Comparison of ENCODE assay signal across 10 cellular contexts in the genomic region with DNA sequence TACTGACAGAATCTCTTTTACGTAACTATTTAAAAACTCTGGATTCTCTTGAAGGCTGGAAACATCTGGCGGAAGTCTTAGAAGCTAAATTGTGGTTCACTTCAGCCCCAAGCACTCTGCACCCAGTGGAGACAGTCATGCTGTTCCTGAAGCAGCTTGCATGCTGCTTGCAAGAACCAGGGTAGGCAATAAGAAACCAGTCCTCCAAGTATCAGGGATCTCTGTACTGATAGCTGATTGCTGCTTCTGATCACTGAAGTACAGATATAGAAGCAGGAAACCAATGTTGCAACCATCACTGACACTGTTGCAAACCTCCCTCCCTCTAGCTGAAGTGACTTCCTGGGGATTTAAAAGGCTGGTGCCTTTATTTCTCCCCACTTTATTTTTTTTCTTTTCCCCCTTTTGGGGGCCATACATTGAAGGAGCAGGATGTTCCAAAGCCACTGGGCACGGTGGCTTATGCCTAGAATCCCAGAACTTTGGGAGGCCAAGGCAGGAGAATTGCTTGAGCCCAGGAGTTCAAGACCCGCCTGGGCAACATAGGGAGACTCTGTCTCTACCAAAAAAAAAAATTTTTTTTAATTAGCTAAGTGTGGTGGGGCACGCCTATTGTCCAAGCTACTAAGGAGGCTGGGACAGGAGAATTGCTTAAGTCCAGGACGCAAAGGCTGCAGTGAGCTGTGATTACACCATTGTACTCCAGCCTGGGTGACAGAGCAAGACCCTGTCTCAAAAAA. TPM values are rescaled to one million over a fixed set of nuclear protein-coding genes. Genes with fewer than 3 reads are reported as not detected.
DNase-seq lines count a peak whose midpoint lies in the region; ATAC-seq lines count a peak whose summit lies in the region.
"Had no signal": no experiment of that assay in that cellular context is flagged by ENCODE, and none has a peak within 500 bp of the region (broad histone marks: within the 10 kb centered on the region; RNA-seq: fewer than 3 reads in every experiment).

No MANE protein-coding gene starts in this region.

- peak overlapping the region; percentile 92 for H3K27ac Mint-ChIP-seq in activated naive CD4-positive, alpha-beta T cell treated with anti-CD3 and anti-CD28 coated beads, Interleukin-2, amount 10 ng/mL, durations not matched to agents 7 days and 5 days
- peak overlapping the region; percentile 89 for H3K27ac Mint-ChIP-seq in activated naive CD8-positive, alpha-beta T cell treated with anti-CD3 and anti-CD28 coated beads, Interleukin-2, amount 10 ng/mL, durations not matched to agents 7 days and 5 days
- H3K27ac Mint-ChIP-seq in stimulated activated naive CD8-positive, alpha-beta T cell treated with anti-CD3 and anti-CD28 coated beads, Interleukin-15, amount 100 ng/mL, for 72 hours: peak overlapping the region; percentile 8 to 27
- no peak overlapping the region for H3K27ac Mint-ChIP-seq in stimulated activated memory B cell treated with anti-CD40 and anti-IgM and Interleukin-4, amounts not matched to agents 10 μg/mL and 1 μg/mL and 100 μg/mL, for 72 hours

- no peak overlapping the region for H3K4me3 Mint-ChIP-seq in activated naive CD4-positive, alpha-beta T cell treated with anti-CD3 and anti-CD28 coated beads, Interleukin-2, amount 10 ng/mL, durations not matched to agents 7 days and 5 days
- peak overlapping the region; percentile 67 for H3K4me3 Mint-ChIP-seq in activated naive CD8-positive, alpha-beta T cell treated with anti-CD3 and anti-CD28 coated beads, Interleukin-2, amount 10 ng/mL, durations not matched to agents 7 days and 5 days
- H3K4me3 Mint-ChIP-seq in stimulated activated naive CD8-positive, alpha-beta T cell treated with anti-CD3 and anti-CD28 coated beads, Interleukin-15, amount 100 ng/mL, for 72 hours: no peak overlapping the region
- no peak overlapping the region for H3K4me3 Mint-ChIP-seq in stimulated activated memory B cell treated with anti-CD40 and anti-IgM and Interleukin-4, amounts not matched to agents 10 μg/mL and 1 μg/mL and 100 μg/mL, for 72 hours

- peaks cover 21% of the 10 kb centered on the region for H3K36me3 Mint-ChIP-seq in activated naive CD4-positive, alpha-beta T cell treated with anti-CD3 and anti-CD28 coated beads, Interleukin-2, amount 10 ng/mL, durations not matched to agents 7 days and 5 days
- H3K36me3 Mint-ChIP-seq in activated naive CD8-positive, alpha-beta T cell treated with anti-CD3 and anti-CD28 coated beads, Interleukin-2, amount 10 ng/mL, durations not matched to agents 7 days and 5 days: peaks cover 33% of the 10 kb centered on the region
- H3K36me3 Mint-ChIP-seq in stimulated activated memory B cell treated with anti-CD40 and anti-IgM and Interleukin-4, amounts not matched to agents 10 μg/mL and 1 μg/mL and 100 μg/mL, for 72 hours: peaks cover 48% of the 10 kb centered on the region

- POLR2A ChIA-PET in activated naive CD8-positive, alpha-beta T cell treated with anti-CD3 and anti-CD28 coated beads, Interleukin-2, amount 10 ng/mL, durations not matched to agents 7 days and 5 days (lab: Charles Lee): interaction anchor here (0.8 to 2.0 kb wide), 3 partner anchors 13 to 23 kb away, joined by 3 to 16 read pairs (median 7); partner anchors contain the start of genes GLT8D1 and SPCS1

- peak; percentile 97 for ATAC-seq in activated naive CD8-positive, alpha-beta T cell treated with anti-CD3 and anti-CD28 coated beads, Interleukin-2, amount 10 ng/mL, durations not matched to agents 7 days and 5 days (ENCODE audit: low read depth)
- peak; percentile 88 for ATAC-seq in stimulated activated naive CD8-positive, alpha-beta T cell treated with anti-CD3 and anti-CD28 coated beads, Interleukin-15, amount 100 ng/mL, for 72 hours
- ATAC-seq in stimulated activated memory B cell treated with anti-CD40 and anti-IgM and Interleukin-4, amounts not matched to agents 10 μg/mL and 1 μg/mL and 100 μg/mL, for 72 hours: no peak

- CTCF ChIA-PET in activated naive CD4-positive, alpha-beta T cell treated with anti-CD3 and anti-CD28 coated beads, Interleukin-2, amount 10 ng/mL, durations not matched to agents 7 days and 5 days (lab: Charles Lee): interaction anchor here (0.6 to 0.7 kb wide), 2 partner anchors 33 to 66 kb away, joined by 3 read pairs; no protein-coding TSS in a partner anchor

- H3K9me3 Mint-ChIP-seq in activated naive CD4-positive, alpha-beta T cell treated with anti-CD3 and anti-CD28 coated beads, Interleukin-2, amount 10 ng/mL, durations not matched to agents 7 days and 5 days: peaks cover 10% of the 10 kb centered on the region
- peaks cover 3% of the 10 kb centered on the region for H3K9me3 Mint-ChIP-seq in activated naive CD8-positive, alpha-beta T cell treated with anti-CD3 and anti-CD28 coated beads, Interleukin-2, amount 10 ng/mL, durations not matched to agents 7 days and 5 days
- H3K9me3 Mint-ChIP-seq in stimulated activated naive CD8-positive, alpha-beta T cell treated with anti-CD3 and anti-CD28 coated beads, Interleukin-15, amount 100 ng/mL, for 72 hours: no peaks in the 10 kb centered on the region
- peaks cover 3% of the 10 kb centered on the region for H3K9me3 Mint-ChIP-seq in stimulated activated memory B cell treated with anti-CD40 and anti-IgM and Interleukin-4, amounts not matched to agents 10 μg/mL and 1 μg/mL and 100 μg/mL, for 72 hours

- no peaks in the 10 kb centered on the region for H3K27me3 Mint-ChIP-seq in activated naive CD4-positive, alpha-beta T cell treated with anti-CD3 and anti-CD28 coated beads, Interleukin-2, amount 10 ng/mL, durations not matched to agents 7 days and 5 days
- no peaks in the 10 kb centered on the region for H3K27me3 Mint-ChIP-seq in activated naive CD8-positive, alpha-beta T cell treated with anti-CD3 and anti-CD28 coated beads, Interleukin-2, amount 10 ng/mL, durations not matched to agents 7 days and 5 days
- no peaks in the 10 kb centered on the region for H3K27me3 Mint-ChIP-seq in stimulated activated naive CD8-positive, alpha-beta T cell treated with anti-CD3 and anti-CD28 coated beads, Interleukin-15, amount 100 ng/mL, for 72 hours
- H3K27me3 Mint-ChIP-seq in stimulated activated memory B cell treated with anti-CD40 and anti-IgM and Interleukin-4, amounts not matched to agents 10 μg/mL and 1 μg/mL and 100 μg/mL, for 72 hours: no peaks in the 10 kb centered on the region

- H3K4me1 Mint-ChIP-seq in activated naive CD4-positive, alpha-beta T cell treated with anti-CD3 and anti-CD28 coated beads, Interleukin-2, amount 10 ng/mL, durations not matched to agents 7 days and 5 days: peaks cover 35% of the 10 kb centered on the region
- H3K4me1 Mint-ChIP-seq in activated naive CD8-positive, alpha-beta T cell treated with anti-CD3 and anti-CD28 coated beads, Interleukin-2, amount 10 ng/mL, durations not matched to agents 7 days and 5 days: peaks cover 16% of the 10 kb centered on the region
- peaks cover 25% of the 10 kb centered on the region for H3K4me1 Mint-ChIP-seq in stimulated activated naive CD8-positive, alpha-beta T cell treated with anti-CD3 and anti-CD28 coated beads, Interleukin-15, amount 100 ng/mL, for 72 hours
- peaks cover 9% of the 10 kb centered on the region for H3K4me1 Mint-ChIP-seq in stimulated activated memory B cell treated with anti-CD40 and anti-IgM and Interleukin-4, amounts not matched to agents 10 μg/mL and 1 μg/mL and 100 μg/mL, for 72 hours

- peak; percentile 62 for DNase-seq in activated naive CD4-positive, alpha-beta T cell treated with anti-CD3 and anti-CD28 coated beads, Interleukin-2, amount 10 ng/mL, durations not matched to agents 7 days and 5 days
- no peak for DNase-seq in activated naive CD4-positive, alpha-beta T cell (lab: John Stamatoyannopoulos, UW)
- peak; percentile 53 for DNase-seq in KG1 (lab: John Stamatoyannopoulos, UW)
- DNase-seq in activated naive CD8-positive, alpha-beta T cell treated with anti-CD3 and anti-CD28 coated beads, Interleukin-2, amount 10 ng/mL, durations not matched to agents 7 days and 5 days: no peak
- no peak for DNase-seq in stimulated activated naive CD8-positive, alpha-beta T cell treated with anti-CD3 and anti-CD28 coated beads, Interleukin-15, amount 100 ng/mL, for 72 hours
- no peak for DNase-seq in NCI-H2029 treated with DMSO at 0.1 percent for 48 hours (lab: John Stamatoyannopoulos, UW)
- DNase-seq in NCI-H2107 (lab: John Stamatoyannopoulos, UW): no peak
- DNase-seq: amniotic stem cell, uterus had no signal

RNA-seq across cellular contexts. Expression of gene SPCS1, which starts 15.3 kb away (rescaled TPM):
- 10 to 100 TPM; 90.1 to 90.4 TPM for total RNA-seq in activated naive CD8-positive, alpha-beta T cell treated with anti-CD3 and anti-CD28 coated beads, Interleukin-2, amount 10 ng/mL, durations not matched to agents 7 days and 5 days

RNA-seq across cellular contexts. Expression of gene GLT8D1, which starts 15.6 kb away (rescaled TPM):
- 10 to 100 TPM; 44.6 to 45.7 TPM for total RNA-seq in activated naive CD8-positive, alpha-beta T cell treated with anti-CD3 and anti-CD28 coated beads, Interleukin-2, amount 10 ng/mL, durations not matched to agents 7 days and 5 days

RNA-seq across cellular contexts. Expression of gene GNL3, which starts 35.3 kb away (rescaled TPM):
- total RNA-seq in activated naive CD8-positive, alpha-beta T cell treated with anti-CD3 and anti-CD28 coated beads, Interleukin-2, amount 10 ng/mL, durations not matched to agents 7 days and 5 days: 10 to 100 TPM; 72.5 to 75.9 TPM

RNA-seq across cellular contexts. Expression of gene PBRM1, which starts 35.5 kb away (rescaled TPM):
- 10 to 100 TPM; 73.5 to 77.0 TPM for total RNA-seq in activated naive CD8-positive, alpha-beta T cell treated with anti-CD3 and anti-CD28 coated beads, Interleukin-2, amount 10 ng/mL, durations not matched to agents 7 days and 5 days

RNA-seq across cellular contexts. Expression of gene NEK4, which starts 49.6 kb away (rescaled TPM):
- 10 to 100 TPM; 22.4 to 25.1 TPM for total RNA-seq in activated naive CD8-positive, alpha-beta T cell treated with anti-CD3 and anti-CD28 coated beads, Interleukin-2, amount 10 ng/mL, durations not matched to agents 7 days and 5 days

Comparison
In these comparisons a context has a peak if more than half of its experiments do, and no peak if none do; other contexts are left out.
1. DNase-seq: peak in activated naive CD4-positive, alpha-beta T cell treated with anti-CD3 and anti-CD28 coated beads, Interleukin-2, amount 10 ng/mL, durations not matched to agents 7 days and 5 days (single experiment) and KG1 (single experiment); none in activated naive CD4-positive, alpha-beta T cell (0 of 4), activated naive CD8-positive, alpha-beta T cell treated with anti-CD3 and anti-CD28 coated beads, Interleukin-2, amount 10 ng/mL, durations not matched to agents 7 days and 5 days (single experiment), stimulated activated naive CD8-positive, alpha-beta T cell treated with anti-CD3 and anti-CD28 coated beads, Interleukin-15, amount 100 ng/mL, for 72 hours (0 of 2), NCI-H2029 treated with DMSO at 0.1 percent for 48 hours (single experiment) and NCI-H2107 (single experiment).